Comparison of ENCODE assay signal across 1 cellular context in the genomic region with DNA sequence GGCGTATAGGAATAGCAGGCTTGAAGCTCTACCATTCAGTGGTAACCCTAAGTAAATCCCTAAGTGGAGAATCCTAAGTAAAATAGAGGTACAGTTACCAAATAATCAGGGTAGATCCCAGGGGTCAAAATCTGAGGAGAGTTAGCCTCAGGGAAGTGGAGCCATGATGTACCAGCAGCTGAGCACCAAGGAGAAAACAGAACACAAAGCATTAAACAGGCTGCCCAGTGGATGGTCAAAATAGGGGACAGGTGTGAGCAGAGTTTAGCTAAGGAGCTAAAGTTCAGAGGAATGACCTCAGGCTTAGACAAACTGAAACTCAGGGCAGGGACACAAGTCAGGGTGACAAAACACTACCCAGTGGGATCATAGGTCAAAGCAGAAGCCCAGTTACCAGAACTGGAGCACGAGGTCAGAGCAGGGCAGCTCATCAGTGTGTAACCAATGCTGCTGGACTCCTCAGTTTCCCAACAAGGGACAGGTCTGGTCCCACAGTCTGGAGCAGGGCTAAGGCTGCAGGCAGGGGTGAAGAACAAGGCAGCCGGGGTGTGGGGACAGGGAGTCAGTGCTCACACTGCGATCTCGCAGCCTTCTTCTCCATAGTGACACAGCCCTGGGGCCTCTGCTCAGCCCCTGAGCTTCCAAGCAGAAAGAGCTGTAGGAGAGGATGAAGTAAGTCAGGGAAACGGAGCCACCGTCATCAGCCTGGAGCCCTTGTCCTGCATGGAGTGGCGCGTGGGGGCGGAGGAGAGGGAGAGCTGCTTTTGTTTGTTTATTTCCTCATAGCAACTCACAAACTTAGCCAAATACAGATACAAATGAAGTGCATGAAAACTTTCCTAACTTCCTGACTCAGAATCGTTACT.
TF ChIP-seq lines count a peak whose summit lies in the region.

No MANE protein-coding gene starts in this region.

TF ChIP-seq in HepG2, 621 proteins besides CTCF, POLR2A, EP300 and RAD21 (continued from another document and continues in another):
- TF ChIP-seq ZNF121 (CRISPR knock-in tag; IDR thresholded peaks at IDR 0.05) (peak; percentile 88), AGO2 (optimal IDR thresholded peaks at IDR 0.05; ENCODE audit: low read depth, low read length) (no peak), ARID2 (CRISPR knock-in tag; IDR thresholded peaks at IDR 0.05; ENCODE audit: borderline replicate concordance) (peak; percentile 85), HHEX (CRISPR knock-in tag; IDR thresholded peaks at IDR 0.05) (0 out of 2 replicates have a peak, but pooled peaks have one; percentile 28), ZNF180 (CRISPR knock-in tag; IDR thresholded peaks at IDR 0.05; ENCODE audit: borderline replicate concordance, low read depth) (no peak), SP1 (IDR thresholded peaks at IDR 0.05) (no peak), SP1 (CRISPR knock-in tag; IDR thresholded peaks at IDR 0.05) (no peak), SIN3B (IDR thresholded peaks at IDR 0.05; ENCODE audit: low read length) (no peak), ZNF547 (CRISPR knock-in tag; IDR thresholded peaks at IDR 0.05) (peak; percentile 61; the same call in 1 of the 2 replicates), FOXC1 (CRISPR knock-in tag; IDR thresholded peaks at IDR 0.05; ENCODE audit: borderline replicate concordance) (peak; percentile 81), RFX3 (CRISPR knock-in tag; IDR thresholded peaks at IDR 0.05) (no peak; the same call in 1 of the 2 replicates), ZNF460 (CRISPR knock-in tag; IDR thresholded peaks at IDR 0.05; ENCODE audit: borderline replicate concordance) (peak; percentile 63; the same call in 1 of the 2 replicates), RORA (CRISPR knock-in tag; IDR thresholded peaks at IDR 0.05) (peak; percentile 97; the same call in 1 of the 2 replicates), HNRNPH1 (optimal IDR thresholded peaks at IDR 0.05; ENCODE audit: low read depth, low read length) (no peak), TCF12 (IDR thresholded peaks at IDR 0.05) (no peak), TCF12 (CRISPR knock-in tag; IDR thresholded peaks at IDR 0.05) (peak; percentile 95; the same call in 1 of the 2 replicates), TOE1 (CRISPR knock-in tag; IDR thresholded peaks at IDR 0.05) (peak; percentile 79; the same call in 1 of the 2 replicates), DNMT1 (CRISPR knock-in tag; IDR thresholded peaks at IDR 0.05) (no peak), ZNF543 (CRISPR knock-in tag; IDR thresholded peaks at IDR 0.05) (peak; percentile 91), HDAC2 (CRISPR knock-in tag; IDR thresholded peaks at IDR 0.05) (peak; percentile 99), MYNN (CRISPR knock-in tag; IDR thresholded peaks at IDR 0.05; ENCODE audit: low read depth) (peak; percentile 89; the same call in 1 of the 2 replicates), ATF7 (IDR thresholded peaks at IDR 0.05) (peak; percentile 77), ATF7 (CRISPR knock-in tag; IDR thresholded peaks at IDR 0.05) (peak; percentile 97), ZNF12 (CRISPR knock-in tag; IDR thresholded peaks at IDR 0.05) (peak; percentile 83; the same call in 1 of the 2 replicates), CREB1 (IDR thresholded peaks at IDR 0.05) (no peak), CREB1 (CRISPR knock-in tag; IDR thresholded peaks at IDR 0.05) (peak; percentile 57; the same call in 1 of the 2 replicates), ZNF766 (CRISPR knock-in tag; IDR thresholded peaks at IDR 0.05; ENCODE audit: borderline replicate concordance) (peak; percentile 91), ZNF230 (CRISPR knock-in tag; IDR thresholded peaks at IDR 0.05) (peak; percentile 90), GATAD2A (CRISPR knock-in tag; IDR thresholded peaks at IDR 0.05) (peak; percentile 99), SRSF1 (optimal IDR thresholded peaks at IDR 0.05; ENCODE audit: low read depth, low read length) (no peak)
- TF ChIP-seq, protein P1, sequence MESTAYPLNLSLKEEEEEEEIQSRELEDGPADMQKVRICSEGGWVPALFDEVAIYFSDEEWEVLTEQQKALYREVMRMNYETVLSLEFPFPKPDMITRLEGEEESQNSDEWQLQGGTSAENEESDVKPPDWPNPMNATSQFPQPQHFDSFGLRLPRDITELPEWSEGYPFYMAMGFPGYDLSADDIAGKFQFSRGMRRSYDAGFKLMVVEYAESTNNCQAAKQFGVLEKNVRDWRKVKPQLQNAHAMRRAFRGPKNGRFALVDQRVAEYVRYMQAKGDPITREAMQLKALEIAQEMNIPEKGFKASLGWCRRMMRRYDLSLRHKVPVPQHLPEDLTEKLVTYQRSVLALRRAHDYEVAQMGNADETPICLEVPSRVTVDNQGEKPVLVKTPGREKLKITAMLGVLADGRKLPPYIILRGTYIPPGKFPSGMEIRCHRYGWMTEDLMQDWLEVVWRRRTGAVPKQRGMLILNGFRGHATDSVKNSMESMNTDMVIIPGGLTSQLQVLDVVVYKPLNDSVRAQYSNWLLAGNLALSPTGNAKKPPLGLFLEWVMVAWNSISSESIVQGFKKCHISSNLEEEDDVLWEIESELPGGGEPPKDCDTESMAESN (CRISPR knock-in tag; conservative IDR thresholded peaks at IDR 0.05): peak; percentile 94
- TF ChIP-seq, protein P2, sequence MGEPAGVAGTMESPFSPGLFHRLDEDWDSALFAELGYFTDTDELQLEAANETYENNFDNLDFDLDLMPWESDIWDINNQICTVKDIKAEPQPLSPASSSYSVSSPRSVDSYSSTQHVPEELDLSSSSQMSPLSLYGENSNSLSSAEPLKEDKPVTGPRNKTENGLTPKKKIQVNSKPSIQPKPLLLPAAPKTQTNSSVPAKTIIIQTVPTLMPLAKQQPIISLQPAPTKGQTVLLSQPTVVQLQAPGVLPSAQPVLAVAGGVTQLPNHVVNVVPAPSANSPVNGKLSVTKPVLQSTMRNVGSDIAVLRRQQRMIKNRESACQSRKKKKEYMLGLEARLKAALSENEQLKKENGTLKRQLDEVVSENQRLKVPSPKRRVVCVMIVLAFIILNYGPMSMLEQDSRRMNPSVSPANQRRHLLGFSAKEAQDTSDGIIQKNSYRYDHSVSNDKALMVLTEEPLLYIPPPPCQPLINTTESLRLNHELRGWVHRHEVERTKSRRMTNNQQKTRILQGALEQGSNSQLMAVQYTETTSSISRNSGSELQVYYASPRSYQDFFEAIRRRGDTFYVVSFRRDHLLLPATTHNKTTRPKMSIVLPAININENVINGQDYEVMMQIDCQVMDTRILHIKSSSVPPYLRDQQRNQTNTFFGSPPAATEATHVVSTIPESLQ (CRISPR knock-in tag; conservative IDR thresholded peaks at IDR 0.05): 0 out of 2 replicates have a peak, but pooled peaks have one; percentile 39
- TF ChIP-seq, protein P3, sequence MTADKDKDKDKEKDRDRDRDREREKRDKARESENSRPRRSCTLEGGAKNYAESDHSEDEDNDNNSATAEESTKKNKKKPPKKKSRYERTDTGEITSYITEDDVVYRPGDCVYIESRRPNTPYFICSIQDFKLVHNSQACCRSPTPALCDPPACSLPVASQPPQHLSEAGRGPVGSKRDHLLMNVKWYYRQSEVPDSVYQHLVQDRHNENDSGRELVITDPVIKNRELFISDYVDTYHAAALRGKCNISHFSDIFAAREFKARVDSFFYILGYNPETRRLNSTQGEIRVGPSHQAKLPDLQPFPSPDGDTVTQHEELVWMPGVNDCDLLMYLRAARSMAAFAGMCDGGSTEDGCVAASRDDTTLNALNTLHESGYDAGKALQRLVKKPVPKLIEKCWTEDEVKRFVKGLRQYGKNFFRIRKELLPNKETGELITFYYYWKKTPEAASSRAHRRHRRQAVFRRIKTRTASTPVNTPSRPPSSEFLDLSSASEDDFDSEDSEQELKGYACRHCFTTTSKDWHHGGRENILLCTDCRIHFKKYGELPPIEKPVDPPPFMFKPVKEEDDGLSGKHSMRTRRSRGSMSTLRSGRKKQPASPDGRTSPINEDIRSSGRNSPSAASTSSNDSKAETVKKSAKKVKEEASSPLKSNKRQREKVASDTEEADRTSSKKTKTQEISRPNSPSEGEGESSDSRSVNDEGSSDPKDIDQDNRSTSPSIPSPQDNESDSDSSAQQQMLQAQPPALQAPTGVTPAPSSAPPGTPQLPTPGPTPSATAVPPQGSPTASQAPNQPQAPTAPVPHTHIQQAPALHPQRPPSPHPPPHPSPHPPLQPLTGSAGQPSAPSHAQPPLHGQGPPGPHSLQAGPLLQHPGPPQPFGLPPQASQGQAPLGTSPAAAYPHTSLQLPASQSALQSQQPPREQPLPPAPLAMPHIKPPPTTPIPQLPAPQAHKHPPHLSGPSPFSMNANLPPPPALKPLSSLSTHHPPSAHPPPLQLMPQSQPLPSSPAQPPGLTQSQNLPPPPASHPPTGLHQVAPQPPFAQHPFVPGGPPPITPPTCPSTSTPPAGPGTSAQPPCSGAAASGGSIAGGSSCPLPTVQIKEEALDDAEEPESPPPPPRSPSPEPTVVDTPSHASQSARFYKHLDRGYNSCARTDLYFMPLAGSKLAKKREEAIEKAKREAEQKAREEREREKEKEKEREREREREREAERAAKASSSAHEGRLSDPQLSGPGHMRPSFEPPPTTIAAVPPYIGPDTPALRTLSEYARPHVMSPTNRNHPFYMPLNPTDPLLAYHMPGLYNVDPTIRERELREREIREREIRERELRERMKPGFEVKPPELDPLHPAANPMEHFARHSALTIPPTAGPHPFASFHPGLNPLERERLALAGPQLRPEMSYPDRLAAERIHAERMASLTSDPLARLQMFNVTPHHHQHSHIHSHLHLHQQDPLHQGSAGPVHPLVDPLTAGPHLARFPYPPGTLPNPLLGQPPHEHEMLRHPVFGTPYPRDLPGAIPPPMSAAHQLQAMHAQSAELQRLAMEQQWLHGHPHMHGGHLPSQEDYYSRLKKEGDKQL (CRISPR knock-in tag; IDR thresholded peaks at IDR 0.05; ENCODE audit: low read depth): peak; percentile 93
- TF ChIP-seq, protein P4, sequence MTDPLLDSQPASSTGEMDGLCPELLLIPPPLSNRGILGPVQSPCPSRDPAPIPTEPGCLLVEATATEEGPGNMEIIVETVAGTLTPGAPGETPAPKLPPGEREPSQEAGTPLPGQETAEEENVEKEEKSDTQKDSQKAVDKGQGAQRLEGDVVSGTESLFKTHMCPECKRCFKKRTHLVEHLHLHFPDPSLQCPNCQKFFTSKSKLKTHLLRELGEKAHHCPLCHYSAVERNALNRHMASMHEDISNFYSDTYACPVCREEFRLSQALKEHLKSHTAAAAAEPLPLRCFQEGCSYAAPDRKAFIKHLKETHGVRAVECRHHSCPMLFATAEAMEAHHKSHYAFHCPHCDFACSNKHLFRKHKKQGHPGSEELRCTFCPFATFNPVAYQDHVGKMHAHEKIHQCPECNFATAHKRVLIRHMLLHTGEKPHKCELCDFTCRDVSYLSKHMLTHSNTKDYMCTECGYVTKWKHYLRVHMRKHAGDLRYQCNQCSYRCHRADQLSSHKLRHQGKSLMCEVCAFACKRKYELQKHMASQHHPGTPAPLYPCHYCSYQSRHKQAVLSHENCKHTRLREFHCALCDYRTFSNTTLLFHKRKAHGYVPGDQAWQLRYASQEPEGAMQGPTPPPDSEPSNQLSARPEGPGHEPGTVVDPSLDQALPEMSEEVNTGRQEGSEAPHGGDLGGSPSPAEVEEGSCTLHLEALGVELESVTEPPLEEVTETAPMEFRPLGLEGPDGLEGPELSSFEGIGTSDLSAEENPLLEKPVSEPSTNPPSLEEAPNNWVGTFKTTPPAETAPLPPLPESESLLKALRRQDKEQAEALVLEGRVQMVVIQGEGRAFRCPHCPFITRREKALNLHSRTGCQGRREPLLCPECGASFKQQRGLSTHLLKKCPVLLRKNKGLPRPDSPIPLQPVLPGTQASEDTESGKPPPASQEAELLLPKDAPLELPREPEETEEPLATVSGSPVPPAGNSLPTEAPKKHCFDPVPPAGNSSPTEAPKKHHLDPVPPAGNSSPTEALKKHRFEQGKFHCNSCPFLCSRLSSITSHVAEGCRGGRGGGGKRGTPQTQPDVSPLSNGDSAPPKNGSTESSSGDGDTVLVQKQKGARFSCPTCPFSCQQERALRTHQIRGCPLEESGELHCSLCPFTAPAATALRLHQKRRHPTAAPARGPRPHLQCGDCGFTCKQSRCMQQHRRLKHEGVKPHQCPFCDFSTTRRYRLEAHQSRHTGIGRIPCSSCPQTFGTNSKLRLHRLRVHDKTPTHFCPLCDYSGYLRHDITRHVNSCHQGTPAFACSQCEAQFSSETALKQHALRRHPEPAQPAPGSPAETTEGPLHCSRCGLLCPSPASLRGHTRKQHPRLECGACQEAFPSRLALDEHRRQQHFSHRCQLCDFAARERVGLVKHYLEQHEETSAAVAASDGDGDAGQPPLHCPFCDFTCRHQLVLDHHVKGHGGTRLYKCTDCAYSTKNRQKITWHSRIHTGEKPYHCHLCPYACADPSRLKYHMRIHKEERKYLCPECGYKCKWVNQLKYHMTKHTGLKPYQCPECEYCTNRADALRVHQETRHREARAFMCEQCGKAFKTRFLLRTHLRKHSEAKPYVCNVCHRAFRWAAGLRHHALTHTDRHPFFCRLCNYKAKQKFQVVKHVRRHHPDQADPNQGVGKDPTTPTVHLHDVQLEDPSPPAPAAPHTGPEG (CRISPR knock-in tag; IDR thresholded peaks at IDR 0.05): peak; percentile 74; the same call in 1 of the 2 replicates
- TF ChIP-seq, protein P5, sequence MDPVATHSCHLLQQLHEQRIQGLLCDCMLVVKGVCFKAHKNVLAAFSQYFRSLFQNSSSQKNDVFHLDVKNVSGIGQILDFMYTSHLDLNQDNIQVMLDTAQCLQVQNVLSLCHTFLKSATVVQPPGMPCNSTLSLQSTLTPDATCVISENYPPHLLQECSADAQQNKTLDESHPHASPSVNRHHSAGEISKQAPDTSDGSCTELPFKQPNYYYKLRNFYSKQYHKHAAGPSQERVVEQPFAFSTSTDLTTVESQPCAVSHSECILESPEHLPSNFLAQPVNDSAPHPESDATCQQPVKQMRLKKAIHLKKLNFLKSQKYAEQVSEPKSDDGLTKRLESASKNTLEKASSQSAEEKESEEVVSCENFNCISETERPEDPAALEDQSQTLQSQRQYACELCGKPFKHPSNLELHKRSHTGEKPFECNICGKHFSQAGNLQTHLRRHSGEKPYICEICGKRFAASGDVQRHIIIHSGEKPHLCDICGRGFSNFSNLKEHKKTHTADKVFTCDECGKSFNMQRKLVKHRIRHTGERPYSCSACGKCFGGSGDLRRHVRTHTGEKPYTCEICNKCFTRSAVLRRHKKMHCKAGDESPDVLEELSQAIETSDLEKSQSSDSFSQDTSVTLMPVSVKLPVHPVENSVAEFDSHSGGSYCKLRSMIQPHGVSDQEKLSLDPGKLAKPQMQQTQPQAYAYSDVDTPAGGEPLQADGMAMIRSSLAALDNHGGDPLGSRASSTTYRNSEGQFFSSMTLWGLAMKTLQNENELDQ (CRISPR knock-in tag; IDR thresholded peaks at IDR 0.05; ENCODE audit: borderline replicate concordance): peak; percentile 69
- TF ChIP-seq, protein P6, sequence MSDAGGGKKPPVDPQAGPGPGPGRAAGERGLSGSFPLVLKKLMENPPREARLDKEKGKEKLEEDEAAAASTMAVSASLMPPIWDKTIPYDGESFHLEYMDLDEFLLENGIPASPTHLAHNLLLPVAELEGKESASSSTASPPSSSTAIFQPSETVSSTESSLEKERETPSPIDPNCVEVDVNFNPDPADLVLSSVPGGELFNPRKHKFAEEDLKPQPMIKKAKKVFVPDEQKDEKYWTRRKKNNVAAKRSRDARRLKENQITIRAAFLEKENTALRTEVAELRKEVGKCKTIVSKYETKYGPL (CRISPR knock-in tag; IDR thresholded peaks at IDR 0.05): no peak
